ENCODE assay signal across 25 cellular contexts in the genomic region with DNA sequence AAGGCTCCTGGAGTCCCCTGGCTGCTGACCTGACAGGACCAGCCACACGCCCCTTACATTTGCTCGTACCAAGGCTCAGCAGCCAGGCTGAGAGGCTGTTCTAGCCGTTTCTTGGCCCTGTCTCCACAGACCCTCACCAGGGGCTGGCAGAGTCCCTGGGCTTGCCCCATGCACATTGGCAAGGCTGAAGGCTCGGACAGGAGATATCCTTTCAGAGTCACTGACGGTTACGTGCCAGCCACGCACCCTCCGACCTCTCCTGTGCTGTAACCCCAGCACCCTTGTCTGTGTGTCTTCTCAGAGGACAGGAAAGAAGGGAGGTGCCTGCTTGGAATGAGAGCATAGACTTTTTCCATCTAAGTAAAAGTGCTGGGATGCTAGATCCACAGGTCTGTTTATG. TPM values are rescaled to one million over a fixed set of nuclear protein-coding genes. Genes with fewer than 3 reads are reported as not detected.
A peak's percentile ranks its signal among the peaks of the same experiment; 100 is the strongest.
DNase-seq lines count a peak whose midpoint lies in the region; ATAC-seq and TF ChIP-seq lines count a peak whose summit lies in the region.
"Had no signal": no experiment of that assay in that cellular context is flagged by ENCODE, and none has a peak within 500 bp of the region (broad histone marks: within the 10 kb centered on the region; RNA-seq: fewer than 3 reads in every experiment).

No MANE protein-coding gene starts in this region.

- H3K9me3 ChIP-seq in right atrium auricular region (no peaks in the 10 kb centered on the region), gastroesophageal sphincter (no peaks in the 10 kb centered on the region), sigmoid colon (no peaks in the 10 kb centered on the region)
- no peaks in the 10 kb centered on the region for H3K9me3 ChIP-seq in CD4-positive, alpha-beta T cell (ENCODE audit: control insufficient read depth, low read length)

- 8% methylated on average over 2 of the region's 8 CpGs; no CpG with 5 or more reads in 1 of the 2 donors for WGBS in gastroesophageal sphincter (ENCODE audit: low coverage in 1 of 2), 2 donors
- WGBS in sigmoid colon, 2 donors, result 85 to 86% methylated on average over 8 of the region's 8 CpGs

- H3K27me3 ChIP-seq in right atrium auricular region (no peaks in the 10 kb centered on the region), gastroesophageal sphincter (no peaks in the 10 kb centered on the region), sigmoid colon (no peaks in the 10 kb centered on the region)
- H3K27me3 ChIP-seq in CD4-positive, alpha-beta T cell (ENCODE audit: control insufficient read depth, insufficient read depth, low read length), result no peaks in the 10 kb centered on the region

- ATAC-seq in left ventricle myocardium superior (no peak), gastroesophageal sphincter (no peak), GM18858 (IDR thresholded peaks at IDR 0.05; ENCODE audit: unreplicated experiment) (no peak)
- no peak for ATAC-seq in CD4-positive, alpha-beta T cell (ENCODE audit: poor library complexity)
- ATAC-seq: activated T-helper 17 cell treated with anti-CD3 and anti-CD28 coated beads, Interleukin-2, amount 50 U/mL, for 72 hours; naive thymus-derived CD4-positive, alpha-beta T cell had no signal

- no peak overlapping the region for H3K27ac Mint-ChIP-seq in CD4-positive, alpha-beta T cell
- H3K27ac Mint-ChIP-seq: activated naive CD8-positive, alpha-beta T cell; activated T-helper 17 cell treated with anti-CD3 and anti-CD28 coated beads, Interleukin-2, amount 50 U/mL, for 72 hours; CD14-positive monocyte; naive thymus-derived CD4-positive, alpha-beta T cell had no signal

- H3K36me3 ChIP-seq in right atrium auricular region, result no peaks in the 10 kb centered on the region
- H3K36me3 ChIP-seq in gastroesophageal sphincter, result no peaks in the 10 kb centered on the region
- no peaks in the 10 kb centered on the region for H3K36me3 ChIP-seq in sigmoid colon

- no peak for DNase-seq in right atrium auricular region (ENCODE audit: low spot score)
- DNase-seq in left ventricle myocardium superior, result no peak
- DNase-seq in sigmoid colon, result no peak
- DNase-seq in CD4-positive, alpha-beta T cell, result no peak
- no peak for DNase-seq in GM19240 (ENCODE audit: insufficient read length, low spot score)
- no peak for DNase-seq in DMS79 treated with DMSO at 0.1 percent for 48 hours (lab: John Stamatoyannopoulos, UW)
- DNase-seq: ACHN; activated CD4-positive, alpha-beta T cell treated with anti-CD3 and anti-CD28 coated beads for 4 hours; DMS 273 treated with DMSO at 0.1 percent for 48 hours; GF-D8; hypothalamus; islet precursor cell; MM.1S; naive thymus-derived CD4-positive, alpha-beta T cell; NCI-H2171 treated with DMSO at 0.1 percent for 48 hours; NCI-H69; SHP77 treated with DMSO at 0.1 percent for 48 hours; stimulated activated CD4-positive, alpha-beta T cell treated with anti-CD3 and anti-CD28 coated beads, Interleukin-2, amount 100 ng/mL, for 48 hours; stimulated activated naive CD4-positive, alpha-beta T cell treated with Interleukin-2 at 50 U/mL for 16 hours had no signal

- POLR2A ChIA-PET in CD4-positive, alpha-beta T cell (lab: Charles Lee), result no interaction called here

- H3K27ac ChIP-seq in right atrium auricular region (peak overlapping the region; percentile 28 to 61), gastroesophageal sphincter (peak overlapping the region; percentile 48 to 84 (median 75)), sigmoid colon (peak overlapping the region; percentile 77 to 93 (median 87))
- H3K27ac ChIP-seq in CD4-positive, alpha-beta T cell (ENCODE audit: low read depth, low read length), result no peak overlapping the region

- no peaks in the 10 kb centered on the region for H3K4me1 Mint-ChIP-seq in CD4-positive, alpha-beta T cell (ENCODE audit: low read depth)
- H3K4me1 Mint-ChIP-seq: activated T-helper 17 cell treated with anti-CD3 and anti-CD28 coated beads, Interleukin-2, amount 50 U/mL, for 72 hours; CD14-positive monocyte had no signal

- no peaks in the 10 kb centered on the region for H3K36me3 Mint-ChIP-seq in CD4-positive, alpha-beta T cell (ENCODE audit: low read depth)
- H3K36me3 Mint-ChIP-seq: activated naive CD8-positive, alpha-beta T cell; brain; CD14-positive monocyte; naive thymus-derived CD4-positive, alpha-beta T cell had no signal

- H3K4me1 ChIP-seq in right atrium auricular region (peaks cover 0 to 15% of the 10 kb centered on the region in 2 donors), gastroesophageal sphincter (peaks cover 13 to 46% (median 16%) of the 10 kb centered on the region in 3 donors), sigmoid colon (peaks cover 0 to 74% (median 51%) of the 10 kb centered on the region in 4 donors)

- TF ChIP-seq CTCF in right atrium auricular region (IDR thresholded peaks at IDR 0.05) (no peak), gastroesophageal sphincter (IDR thresholded peaks at IDR 0.05) (no peak), sigmoid colon (IDR thresholded peaks at IDR 0.05) (no peak)
- no peak for TF ChIP-seq CTCF in CD4-positive, alpha-beta T cell (IDR thresholded peaks at IDR 0.05)

- intact Hi-C loops in left ventricle myocardium superior (cut with micrococcal nuclease), result no loop called here
- intact Hi-C loops in sigmoid colon (cut with DNase I), result loop anchor here (2.0 to 10.0 kb wide), 7 partner anchors 34 to 618 kb away; no protein-coding TSS in a partner anchor
- intact Hi-C loops in CD4-positive, alpha-beta T cell (cut with DNase I, micrococcal nuclease), result no loop called here

- no peak overlapping the region for H3K4me3 Mint-ChIP-seq in CD4-positive, alpha-beta T cell
- H3K4me3 Mint-ChIP-seq: activated naive CD8-positive, alpha-beta T cell; activated T-helper 17 cell treated with anti-CD3 and anti-CD28 coated beads, Interleukin-2, amount 50 U/mL, for 72 hours; brain; CD14-positive monocyte; naive thymus-derived CD4-positive, alpha-beta T cell had no signal

- CTCF ChIA-PET in CD4-positive, alpha-beta T cell (lab: Charles Lee), result no interaction called here

- TF ChIP-seq EP300 in gastroesophageal sphincter (IDR thresholded peaks at IDR 0.05), result no peak
- TF ChIP-seq EP300 in sigmoid colon (IDR thresholded peaks at IDR 0.05), result no peak

- H3K27me3 Mint-ChIP-seq in CD4-positive, alpha-beta T cell, result no peaks in the 10 kb centered on the region
- H3K27me3 Mint-ChIP-seq: activated naive CD8-positive, alpha-beta T cell; activated T-helper 17 cell treated with anti-CD3 and anti-CD28 coated beads, Interleukin-2, amount 50 U/mL, for 72 hours; brain; naive thymus-derived CD4-positive, alpha-beta T cell had no signal

- H3K4me3 ChIP-seq in right atrium auricular region (no peak overlapping the region), gastroesophageal sphincter (peak overlapping the region in 1 of 2 donors; percentile 9), sigmoid colon (peak overlapping the region in 2 of 4 donors; percentile 15 to 20)

- no peak for TF ChIP-seq POLR2A in gastroesophageal sphincter (IDR thresholded peaks at IDR 0.05)
- no peak for TF ChIP-seq POLR2A in sigmoid colon (IDR thresholded peaks at IDR 0.05)

- H3K9me3 Mint-ChIP-seq in CD4-positive, alpha-beta T cell, result no peaks in the 10 kb centered on the region
- H3K9me3 Mint-ChIP-seq: activated T-helper 17 cell treated with anti-CD3 and anti-CD28 coated beads, Interleukin-2, amount 50 U/mL, for 72 hours; naive thymus-derived CD4-positive, alpha-beta T cell had no signal

RNA-seq across cellular contexts. Expression of a gene that starts 40.8 kb away (rescaled TPM):
- total RNA-seq in right atrium auricular region (100 to 1,000 TPM; 106 to 162 TPM), left ventricle myocardium superior (90.7 TPM), gastroesophageal sphincter (100 to 1,000 TPM; 108 to 158 (median 120) TPM), sigmoid colon (10 to 100 TPM; 59.1 to 95.6 (median 82.7) TPM)
- 10 to 100 TPM; 24.7 to 34.8 (median 28.9) TPM for polyA plus RNA-seq in sigmoid colon
- 10 to 100 TPM; 47.9 to 51.7 TPM for total RNA-seq in CD4-positive, alpha-beta T cell
